Comparison of ENCODE assay signal across 9 cellular contexts in the genomic region with DNA sequence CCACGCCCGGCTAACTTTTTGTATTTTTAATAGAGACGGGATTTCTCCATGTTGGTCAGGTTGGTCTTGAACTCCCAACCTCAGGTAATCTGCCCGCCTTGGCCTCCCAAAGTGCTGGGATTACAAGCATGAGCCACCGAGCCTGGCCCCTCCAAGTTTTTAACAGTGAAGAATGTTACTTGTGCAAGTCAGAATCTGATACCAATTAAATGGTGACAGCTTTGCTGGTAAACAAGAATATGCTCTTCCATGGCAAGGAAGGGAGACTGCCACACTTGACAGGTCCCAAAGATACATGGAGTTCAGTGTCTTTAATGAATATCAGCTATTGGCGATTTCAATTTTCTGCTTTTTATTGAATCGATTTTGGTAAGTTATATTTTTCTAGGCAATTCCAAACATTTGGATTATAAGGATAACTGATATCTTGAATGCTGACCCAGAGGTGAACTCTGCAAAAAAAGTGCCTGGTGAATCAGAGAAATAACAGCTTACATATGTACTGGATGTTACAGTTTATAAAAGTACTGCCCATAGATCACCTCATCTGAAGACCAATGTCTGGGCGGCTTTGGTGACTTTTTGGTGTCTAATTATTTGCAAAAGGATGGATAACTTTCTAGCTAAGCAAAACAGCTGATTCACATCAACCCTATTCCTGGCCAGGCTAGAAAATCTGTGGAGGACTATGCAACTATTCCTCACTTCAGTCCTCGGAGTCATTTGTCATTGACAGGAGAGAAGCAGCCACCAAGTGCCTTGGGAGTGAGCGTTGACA. TPM values are rescaled to one million over a fixed set of nuclear protein-coding genes. Genes with fewer than 3 reads are reported as not detected.
DNase-seq lines count a peak whose midpoint lies in the region; ATAC-seq, FAIRE-seq and TF ChIP-seq lines count a peak whose summit lies in the region.
"Had no signal": no experiment of that assay in that cellular context is flagged by ENCODE, and none has a peak within 500 bp of the region (broad histone marks: within the 10 kb centered on the region; RNA-seq: fewer than 3 reads in every experiment).

No MANE protein-coding gene starts in this region.

- TF ChIP-seq EP300 in K562 (IDR thresholded peaks at IDR 0.05; ENCODE audit: low read length), result no peak

- TSS peak; percentile 46 for BruUV-seq in K562 (replicated peaks; lab: Mats Ljungman, UMichigan)

- H2BK5ac ChIP-seq in mesenchymal stem cell (ENCODE audit: low read depth, low read length, poor library complexity, severe bottlenecking), result no peak overlapping the region

- WGBS in heart right ventricle, 2 donors, result 72 to 74% methylated on average over 10 of the region's 10 CpGs
- 51% methylated on average over 7 of the region's 10 CpGs for WGBS in K562 (ENCODE audit: insufficient coverage, low coverage, missing lambda C conversion rate)
- WGBS in mesenchymal stem cell, result 82% methylated on average over 9 of the region's 10 CpGs
- 67 to 70% methylated on average over 10 of the region's 10 CpGs for WGBS in aorta, 2 donors

- no peak overlapping the region for H4K91ac ChIP-seq in mesenchymal stem cell (ENCODE audit: low read length)

- H3K9me1 ChIP-seq in K562 (ENCODE audit: control insufficient read depth, insufficient read depth, low read length), result no peaks in the 10 kb centered on the region

- no peaks in the 10 kb centered on the region for H4K20me1 ChIP-seq in K562 (replicated peaks; ENCODE audit: control insufficient read depth, insufficient read depth, low read length)

- H2AK5ac ChIP-seq in mesenchymal stem cell (ENCODE audit: low read length, severe bottlenecking), result no peak overlapping the region

- ATAC-seq in heart right ventricle (no peak), K562 (no peak), aorta (ENCODE audit: low FRiP score) (no peak), GM18907 (IDR thresholded peaks at IDR 0.05; ENCODE audit: unreplicated experiment) (no peak)

- H3K23ac ChIP-seq in mesenchymal stem cell (ENCODE audit: low read length in 2 of 2), result peak overlapping the region in 1 of 2 experiments; percentile 3

- H2BK12ac ChIP-seq in mesenchymal stem cell (ENCODE audit: low read length in 2 of 2), result peak overlapping the region in 1 of 2 experiments; percentile 21

- H3K4me3 ChIP-seq in heart right ventricle (peak overlapping the region; percentile 49 to 91 (median 78)), K562 (peak overlapping the region; percentile 53), mesenchymal stem cell (ENCODE audit: insufficient read depth in 1 of 2, low read depth in 1 of 2, low read length in 2 of 2) (peak overlapping the region; percentile 69 to 81), aorta (ENCODE audit: low read length in 2 of 2) (peak overlapping the region; percentile 43 to 55)

- DNase-seq in heart right ventricle (no peak), cardiac septum (ENCODE audit: low spot score) (no peak), K562 (ENCODE audit: extremely low read depth in 1 of 4, low spot score in 3 of 4) (peak in 1 of 4 experiments; percentile 3), mesenchymal stem cell (no peak), aorta (no peak), COLO829 (ENCODE audit: low spot score) (no peak), SHP77 (lab: John Stamatoyannopoulos, UW) (no peak)

- TF ChIP-seq POLR2A in K562 (conservative IDR thresholded peaks at IDR 0.05), result no peak

- TF ChIP-seq CTCF in heart right ventricle (IDR thresholded peaks at IDR 0.05), result no peak
- no peak for TF ChIP-seq CTCF in K562 (IDR thresholded peaks at IDR 0.05 in 2 of 3, conservative IDR thresholded peaks at IDR 0.05 in 1 of 3; ENCODE audit: insufficient read depth in 2 of 3, low read depth in 1 of 3, low read length in 3 of 3)

- H3K4me1 ChIP-seq in heart right ventricle (peaks cover 2 to 28% (median 20%) of the 10 kb centered on the region in 9 donors), K562 (replicated peaks in 1 of 2; ENCODE audit: control insufficient read depth in 2 of 2, insufficient read depth in 2 of 2, low read length in 2 of 2) (peaks cover 10 to 17% of the 10 kb centered on the region in 2 experiments; a peak in 4 of 5 replicates), mesenchymal stem cell (ENCODE audit: control insufficient read depth, insufficient read depth, low read depth, low read length) (peaks cover 8% of the 10 kb centered on the region), aorta (ENCODE audit: control insufficient read depth in 1 of 2, insufficient read depth in 2 of 2, low read length in 2 of 2) (no peaks in the 10 kb centered on the region)

- no peak overlapping the region for H2BK15ac ChIP-seq in mesenchymal stem cell (ENCODE audit: low read depth, poor library complexity, severe bottlenecking)

- H3K36me3 ChIP-seq in heart right ventricle (peaks cover 0 to 9% (median 0%) of the 10 kb centered on the region in 9 donors), K562 (ENCODE audit: control insufficient read depth, insufficient read depth, low read length) (no peaks in the 10 kb centered on the region), mesenchymal stem cell (ENCODE audit: control insufficient read depth in 1 of 2, insufficient read depth in 2 of 2, low read depth in 1 of 2, low read length in 2 of 2) (peaks cover 0 to 4% of the 10 kb centered on the region in 2 experiments), aorta (ENCODE audit: control insufficient read depth in 1 of 2, insufficient read depth in 2 of 2, low read length in 1 of 2) (no peaks in the 10 kb centered on the region)

- H2BK120ac ChIP-seq in mesenchymal stem cell (ENCODE audit: low read depth, low read length), result no peak overlapping the region

- intact Hi-C loops in heart right ventricle (cut with DNase I) (loop anchor here in 3 of 10 donors (10.0 kb wide), 2 partner anchors 231 to 251 kb away; no protein-coding TSS in a partner anchor), cardiac septum (cut with DNase I) (loop anchor here (5.0 kb wide), 1 partner anchor 98 kb away; a partner anchor contains a TSS), K562 (cut with micrococcal nuclease) (no loop called here), aorta (cut with DNase I) (no loop called here)

- CTCF ChIA-PET in K562 (lab: Yijun Ruan, JAX; ENCODE audit: low intra/inter-chr PET ratio), result no interaction called here

- H3K18ac ChIP-seq in mesenchymal stem cell (ENCODE audit: low read depth in 1 of 2, low read length in 2 of 2), result peak overlapping the region in 1 of 2 experiments; percentile 86

- H3K27me3 ChIP-seq in heart right ventricle, result no peaks in the 10 kb centered on the region
- H3K27me3 ChIP-seq in K562 (ENCODE audit: control insufficient read depth in 2 of 2, insufficient read depth in 2 of 2, low read length in 2 of 2), result no peaks in the 10 kb centered on the region
- no peaks in the 10 kb centered on the region for H3K27me3 ChIP-seq in mesenchymal stem cell (ENCODE audit: control insufficient read depth in 1 of 2, insufficient read depth in 1 of 2, low read length in 2 of 2)
- no peaks in the 10 kb centered on the region for H3K27me3 ChIP-seq in aorta (ENCODE audit: control insufficient read depth in 1 of 2, insufficient read depth in 2 of 2, low read length in 1 of 2)

- H4K8ac ChIP-seq in mesenchymal stem cell (ENCODE audit: low read length), result peak overlapping the region; percentile 58

- FAIRE-seq in K562 (lab: Jason Lieb, UNC), result peak; percentile 61
- FAIRE-seq: TTC549 had no signal

- H3K4me2 ChIP-seq in K562 (ENCODE audit: insufficient read depth, low read length) (peak overlapping the region; percentile 85), mesenchymal stem cell (ENCODE audit: low read length, poor library complexity, severe bottlenecking) (peak overlapping the region; percentile 90)

- H3K79me2 ChIP-seq in K562 (ENCODE audit: control insufficient read depth, insufficient read depth, low read length), result peaks cover 4% of the 10 kb centered on the region; the same call in 1 of the 3 replicates

- H3K27ac ChIP-seq in heart right ventricle (peak overlapping the region in 9 of 10 donors; percentile 89 to 96 (median 93)), K562 (ENCODE audit: extremely low read depth, low read depth, low read length) (peak overlapping the region; percentile 68; the same call in 2 of the 3 replicates), mesenchymal stem cell (ENCODE audit: low read length, poor library complexity, severe bottlenecking) (no peak overlapping the region), aorta (ENCODE audit: low read depth in 1 of 2, low read length in 2 of 2) (peak overlapping the region in 1 of 2 donors; percentile 45)

- H3K9ac ChIP-seq in K562 (ENCODE audit: insufficient read depth in 1 of 2, low read depth in 2 of 2, low read length in 2 of 2) (peak overlapping the region; percentile 55 to 97), mesenchymal stem cell (ENCODE audit: low read length) (peak overlapping the region; percentile 79)

- in situ Hi-C loops in K562 (cut with MboI), result no loop called here

- TF ChIP-seq RAD21 in K562 (CRISPR knock-in tag; conservative IDR thresholded peaks at IDR 0.05 in 1 of 2, IDR thresholded peaks at IDR 0.05 in 1 of 2), result no peak

- H3K79me1 ChIP-seq in mesenchymal stem cell (replicated peaks; ENCODE audit: low read length, poor library complexity, severe bottlenecking), result peaks cover 26% of the 10 kb centered on the region

- no peak overlapping the region for H3K14ac ChIP-seq in mesenchymal stem cell (ENCODE audit: low read length in 2 of 2)

- POLR2A ChIA-PET in K562 (lab: Yijun Ruan, JAX), result interaction anchor here (0.6 to 8.4 kb wide), 11 partner anchors 8 to 392 kb away, joined by 3 to 91 read pairs (median 5); a partner anchor contains a TSS

- H2AFZ ChIP-seq in K562 (ENCODE audit: low read depth, low read length) (peak overlapping the region; percentile 95), mesenchymal stem cell (ENCODE audit: low read depth, low read length) (peak overlapping the region; percentile 95)

- no peaks in the 10 kb centered on the region for H3K9me3 ChIP-seq in heart right ventricle
- H3K9me3 ChIP-seq in K562 (replicated peaks; ENCODE audit: control insufficient read depth, insufficient read depth, low read depth, low read length), result no peaks in the 10 kb centered on the region
- no peaks in the 10 kb centered on the region for H3K9me3 ChIP-seq in mesenchymal stem cell (ENCODE audit: control insufficient read depth, low read length)
- no peaks in the 10 kb centered on the region for H3K9me3 ChIP-seq in aorta (ENCODE audit: control insufficient read depth, low read length)

- no peak overlapping the region for H3K4ac ChIP-seq in mesenchymal stem cell (ENCODE audit: low read depth in 1 of 2, low read length in 2 of 2)

RNA-seq across cellular contexts. Expression of a gene that starts 1.2 kb away (rescaled TPM):
- total RNA-seq in heart right ventricle, result 1 to 10 TPM; 3.3 to 5.2 (median 4.8) TPM
- 1 to 10 TPM; 3.1 to 4.6 TPM for polyA plus RNA-seq in heart right ventricle
- total RNA-seq in cardiac septum, result 4.7 TPM
- 3.3 and 4.7 TPM in 2 replicates for total RNA-seq in K562 (2011; cell fraction: chromatin; rRNA removed; ENCODE audit: low replicate concordance)
- total RNA-seq in K562 (2011; cell fraction: nucleolus; rRNA removed), result 3.4 and 3.7 TPM in 2 replicates
- total RNA-seq in K562 (2011; cell fraction: nucleoplasm; rRNA removed), result 5.7 and 9.5 TPM in 2 replicates
- 5.1 and 6.7 TPM in 2 replicates for total RNA-seq in K562 (2014; rRNA removed)
- 6.4 and 7.0 TPM in 2 replicates for total RNA-seq in K562 (2014; rRNA removed; fragmentation: Illumina TruSeq; extraction: Trizol)
- 5.8 and 6.3 TPM in 2 replicates for total RNA-seq in K562 (2015; rRNA removed; fragmentation: Illumina TruSeq; extraction: Trizol)
- total RNA-seq in K562 (2021), result 7.6 TPM in 2 replicates
- 7.5 and 10.3 TPM in 2 replicates for polyA plus RNA-seq in K562 (2011; rRNA removed)
- polyA plus RNA-seq in K562 (2011; cell fraction: cytosol; rRNA removed), result 8.2 and 9.6 TPM in 2 replicates
- polyA plus RNA-seq in K562 (2011; cell fraction: nucleus; rRNA removed), result 6.6 and 10.2 TPM in 2 replicates
- 6.6 and 14.9 TPM in 2 replicates for polyA plus RNA-seq in K562 (2012)
- polyA plus RNA-seq in K562 (2014; fragmentation: Illumina TruSeq; extraction: Trizol), result 8.2 and 9.9 TPM in 2 replicates
- polyA plus RNA-seq in K562 (2014; fragmentation: Nextera tagmentation; extraction: Ambion mirVana), result 1 to 10 TPM; 3.0 to 5.6 TPM
- polyA plus RNA-seq in K562 (2014; rRNA removed), result 5.8 and 7.8 TPM in 2 replicates
- 5.6 and 6.8 TPM in 2 replicates for polyA minus RNA-seq in K562 (2011; rRNA and poly(A)+ RNA removed)
- 3.6 and 4.6 TPM in 2 replicates for polyA minus RNA-seq in K562 (2011; cell fraction: cytosol; rRNA and poly(A)+ RNA removed)
- polyA minus RNA-seq in K562 (2011; cell fraction: nucleus; rRNA and poly(A)+ RNA removed), result 1.3 and 3.4 TPM in 2 replicates
- polyA plus RNA-seq in mesenchymal stem cell (2013, experiment 1 of 2), result 3.5 TPM
- polyA plus RNA-seq in mesenchymal stem cell (2013, experiment 2 of 2), result 3.9 TPM
- total RNA-seq in aorta, result 10 to 100 TPM in 1 of 2 donors, 1 to 10 TPM in 1; 6.9 to 11.5 TPM
- polyA plus RNA-seq in aorta, result 1 to 10 TPM; 5.3 to 5.7 TPM

RNA-seq across cellular contexts. Expression of a gene that starts 10.4 kb away (rescaled TPM):
- total RNA-seq in heart right ventricle, result not detected
- not detected for polyA plus RNA-seq in heart right ventricle
- not detected for total RNA-seq in cardiac septum
- under 0.01 TPM in 2 replicates for total RNA-seq in K562 (2011; cell fraction: chromatin; rRNA removed; ENCODE audit: low replicate concordance)
- under 0.01 TPM in 2 replicates for total RNA-seq in K562 (2011; cell fraction: nucleolus; rRNA removed)
- total RNA-seq in K562 (2011; cell fraction: nucleoplasm; rRNA removed), result under 0.01 TPM in 2 replicates
- not detected in 2 replicates for total RNA-seq in K562 (2014; rRNA removed)
- total RNA-seq in K562 (2014; rRNA removed; fragmentation: Illumina TruSeq; extraction: Trizol), result not detected in 2 replicates
- total RNA-seq in K562 (2015; rRNA removed; fragmentation: Illumina TruSeq; extraction: Trizol), result not detected in 2 replicates
- total RNA-seq in K562 (2021), result not detected in 2 replicates
- not detected in 2 replicates for polyA plus RNA-seq in K562 (2011; rRNA removed)
- not detected in 2 replicates for polyA plus RNA-seq in K562 (2011; cell fraction: cytosol; rRNA removed)
- under 0.01 TPM in 2 replicates for polyA plus RNA-seq in K562 (2011; cell fraction: nucleus; rRNA removed)
- not detected in 2 replicates for polyA plus RNA-seq in K562 (2012)
- not detected in 2 replicates for polyA plus RNA-seq in K562 (2014; fragmentation: Illumina TruSeq; extraction: Trizol)
- not detected for polyA plus RNA-seq in K562 (2014; fragmentation: Nextera tagmentation; extraction: Ambion mirVana)
- not detected in 2 replicates for polyA plus RNA-seq in K562 (2014; rRNA removed)
- polyA minus RNA-seq in K562 (2011; rRNA and poly(A)+ RNA removed), result under 0.01 TPM in 2 replicates
- polyA minus RNA-seq in K562 (2011; cell fraction: cytosol; rRNA and poly(A)+ RNA removed), result 268 TPM in 1 of 2 replicates, not detected in the other
- under 0.01 TPM in 2 replicates for polyA minus RNA-seq in K562 (2011; cell fraction: nucleus; rRNA and poly(A)+ RNA removed)
- polyA plus RNA-seq in mesenchymal stem cell (2013, experiment 1 of 2), result not detected
- polyA plus RNA-seq in mesenchymal stem cell (2013, experiment 2 of 2), result not detected
- total RNA-seq in aorta, result not detected
- not detected for polyA plus RNA-seq in aorta

RNA-seq across cellular contexts. Expression of a gene that starts 19.0 kb away (rescaled TPM):
- total RNA-seq in heart right ventricle, result 10 to 100 TPM in 2 of 10 donors, not detected in 8; 18.2 to 51.0 TPM
- polyA plus RNA-seq in heart right ventricle, result not detected
- 29.8 TPM for total RNA-seq in cardiac septum
- total RNA-seq in K562 (2011; cell fraction: chromatin; rRNA removed; ENCODE audit: low replicate concordance), result under 0.01 TPM in 2 replicates
- under 0.01 TPM in 2 replicates for total RNA-seq in K562 (2011; cell fraction: nucleolus; rRNA removed)
- under 0.01 TPM in 2 replicates for total RNA-seq in K562 (2011; cell fraction: nucleoplasm; rRNA removed)
- total RNA-seq in K562 (2014; rRNA removed), result not detected in 2 replicates
- total RNA-seq in K562 (2014; rRNA removed; fragmentation: Illumina TruSeq; extraction: Trizol), result not detected in 2 replicates
- total RNA-seq in K562 (2015; rRNA removed; fragmentation: Illumina TruSeq; extraction: Trizol), result not detected in 2 replicates
- total RNA-seq in K562 (2021), result 14.2 TPM in 1 of 2 replicates, not detected in the other
- not detected in 2 replicates for polyA plus RNA-seq in K562 (2011; rRNA removed)
- not detected in 2 replicates for polyA plus RNA-seq in K562 (2011; cell fraction: cytosol; rRNA removed)
- under 0.01 TPM in 1 of 2 replicates, not detected in the other for polyA plus RNA-seq in K562 (2011; cell fraction: nucleus; rRNA removed)
- polyA plus RNA-seq in K562 (2012), result not detected in 2 replicates
- not detected in 2 replicates for polyA plus RNA-seq in K562 (2014; fragmentation: Illumina TruSeq; extraction: Trizol)
- polyA plus RNA-seq in K562 (2014; fragmentation: Nextera tagmentation; extraction: Ambion mirVana), result not detected
- polyA plus RNA-seq in K562 (2014; rRNA removed), result not detected in 2 replicates
- under 0.01 TPM in 2 replicates for polyA minus RNA-seq in K562 (2011; rRNA and poly(A)+ RNA removed)
- 577 and 858 TPM in 2 replicates for polyA minus RNA-seq in K562 (2011; cell fraction: cytosol; rRNA and poly(A)+ RNA removed)
- polyA minus RNA-seq in K562 (2011; cell fraction: nucleus; rRNA and poly(A)+ RNA removed), result under 0.01 TPM in 2 replicates
- polyA plus RNA-seq in mesenchymal stem cell (2013, experiment 1 of 2), result not detected
- not detected for polyA plus RNA-seq in mesenchymal stem cell (2013, experiment 2 of 2)
- 10 to 100 TPM; 18.7 to 40.6 TPM for total RNA-seq in aorta
- not detected for polyA plus RNA-seq in aorta
